19 cellular contexts compared by ENCODE assay signal in the genomic region with DNA sequence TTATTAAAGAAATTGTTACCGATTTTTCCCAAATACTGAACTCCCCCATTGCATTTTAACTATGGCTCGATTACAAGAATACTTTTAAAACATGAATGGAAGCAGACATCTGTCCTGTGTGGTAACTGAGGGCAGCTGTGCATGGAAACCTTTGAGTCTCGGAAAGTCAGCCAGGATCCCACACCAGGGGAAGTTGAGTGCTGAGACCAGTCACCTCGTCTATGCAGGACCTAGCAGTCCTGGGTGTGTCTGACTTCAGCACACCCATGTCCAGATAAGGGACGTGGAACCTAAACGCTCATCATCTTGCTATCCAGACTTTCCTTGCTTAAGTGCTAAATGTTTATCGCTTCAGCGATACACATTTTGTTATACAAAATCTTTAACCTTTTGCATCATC. TPM values are rescaled to one million over a fixed set of nuclear protein-coding genes. Genes with fewer than 3 reads are reported as not detected.
"Had no signal": no experiment of that assay in that cellular context is flagged by ENCODE, and none has a peak within 500 bp of the region (broad histone marks: within the 10 kb centered on the region; RNA-seq: fewer than 3 reads in every experiment).

No MANE protein-coding gene starts in this region.

- H2AFZ ChIP-seq: parathyroid adenoma had no signal

- H3K4me3 ChIP-seq: sigmoid colon, tibial nerve had no signal

- H3K27me3 ChIP-seq: sigmoid colon, tibial nerve had no signal

- H3K9ac ChIP-seq: parathyroid adenoma had no signal

- DNase-seq: activated CD4-positive, alpha-beta T cell treated with anti-CD3 and anti-CD28 coated beads, Interleukin-2, amount 50 U/mL, for 4 hours; activated effector memory CD4-positive, alpha-beta T cell treated with anti-CD3 and anti-CD28 coated beads, Interleukin-2, amount 50 U/mL, for 16 hours; activated naive CD4-positive, alpha-beta T cell treated with anti-CD3 and anti-CD28 coated beads, Interleukin-2, amount 50 U/mL, for 16 hours; activated T-cell treated with anti-CD3 and anti-CD28 coated beads, Interleukin-2, amount 50 U/mL, for 72 hours; cerebellar nuclear complex; effector CD4-positive, alpha-beta T cell; head of caudate nucleus; kidney glomerular epithelial cell; natural killer cell; sigmoid colon; stimulated activated CD4-positive, alpha-beta T cell treated with anti-CD3 and anti-CD28 coated beads, Interleukin-12 subunit alpha, Interleukin-12 subunit beta, amount 100 ng/mL, for 4 hours; stimulated activated CD4-positive, alpha-beta T cell treated with anti-CD3 and anti-CD28 coated beads, Interleukin-2, amount 100 ng/mL, for 24 hours; stimulated activated naive CD4-positive, alpha-beta T cell treated with Interleukin-2 at 50 U/mL for 16 hours; SW 1271; WERI-Rb-1 had no signal

- H3K36me3 ChIP-seq: sigmoid colon, WERI-Rb-1 had no signal

- H3K9me3 ChIP-seq: sigmoid colon, tibial nerve had no signal

- ATAC-seq: activated T-cell treated with anti-CD3 and anti-CD28 coated beads, Interleukin-2, amount 50 U/mL, for 72 hours; natural killer cell had no signal

- H3K79me2 ChIP-seq: parathyroid adenoma had no signal

- H3K27ac ChIP-seq: parathyroid adenoma, sigmoid colon, tibial nerve had no signal

RNA-seq across cellular contexts. Expression of a gene that starts 6.1 kb away (rescaled TPM):
- total RNA-seq: activated CD8-positive, alpha-beta memory T cell treated with anti-CD3 and anti-CD28 coated beads for 36 hours; activated T-cell treated with anti-CD3 and anti-CD28 coated beads, Interleukin-2, amount 50 U/mL, for 72 hours; T-helper 2 cell treated with Interferon-gamma antibody and Interleukin-4, amounts not matched to agents 100 ng/mL and 5 ng/mL, for 36 hours had no signal
